In genomic region chr9:16870606-16871357, GRCh38 we compare ENCODE assay signal across 9 cellular contexts. TPM values are rescaled to one million over a fixed set of nuclear protein-coding genes. Genes with fewer than 3 reads are reported as not detected.
A peak's percentile ranks its signal among the peaks of the same experiment; 100 is the strongest.
DNase-seq lines count a peak whose midpoint lies in the region; ATAC-seq and TF ChIP-seq lines count a peak whose summit lies in the region.
"Had no signal": no experiment of that assay in that cellular context is flagged by ENCODE, and none has a peak within 500 bp of the region (broad histone marks: within the 10 kb centered on the region; RNA-seq: fewer than 3 reads in every experiment).

BNC2 (minus strand) TSS chr9:16870670; CDS start chr9:16870648, 22 bp downstream.

- peaks cover 1% of the 10 kb centered on the region for H3K9me3 ChIP-seq in AG04450 (ENCODE audit: control insufficient read depth, insufficient read depth, low read length)

- H3K27me3 Mint-ChIP-seq in GM23338 (ENCODE audit: insufficient read depth, low read depth, poor library complexity) (peaks cover 2% of the 10 kb centered on the region), natural killer cell (ENCODE audit: low read depth in 2 of 2) (peaks cover 0 to 3% of the 10 kb centered on the region in 2 donors)
- peaks cover 36% of the 10 kb centered on the region for H3K27me3 Mint-ChIP-seq in activated CD4-positive, alpha-beta memory T cell treated with anti-CD3 and anti-CD28 coated beads, Interleukin-2, amount 10 ng/mL, durations not matched to agents 7 days and 5 days

- DNase-seq in AG04450 (ENCODE audit: low read depth, low spot score) (no peak), GM23338 (ENCODE audit: low spot score) (peak; percentile 89), UCSD-AML1 (lab: John Stamatoyannopoulos, UW; ENCODE audit: unreplicated experiment) (peak; percentile 35), fibroblast of villous mesenchyme (ENCODE audit: low read depth) (peak; percentile 65), natural killer cell (peak; percentile 35), foreskin melanocyte (no peak)
- DNase-seq in activated CD4-positive, alpha-beta memory T cell treated with anti-CD3 and anti-CD28 coated beads, Interleukin-2, amount 10 ng/mL, durations not matched to agents 7 days and 5 days: no peak

- intact Hi-C loops in natural killer cell (cut with micrococcal nuclease): loop anchor here (1.0 to 5.0 kb wide), 2 partner anchors 15 to 52 kb away; no protein-coding TSS in a partner anchor

- H3K4me3 ChIP-seq in AG04450 (ENCODE audit: low read depth, low read length) (peak within 1 kb of the TSS; percentile 80), GM23338 (peak within 1 kb of the TSS; percentile 83), fibroblast of villous mesenchyme (ENCODE audit: low read depth, low read length) (peak within 1 kb of the TSS; percentile 87)

- no peaks in the 10 kb centered on the region for H3K9me3 Mint-ChIP-seq in GM23338
- no peaks in the 10 kb centered on the region for H3K9me3 Mint-ChIP-seq in natural killer cell
- no peaks in the 10 kb centered on the region for H3K9me3 Mint-ChIP-seq in activated CD4-positive, alpha-beta memory T cell treated with anti-CD3 and anti-CD28 coated beads, Interleukin-2, amount 10 ng/mL, durations not matched to agents 7 days and 5 days

- peaks cover 41% of the 10 kb centered on the region for H3K4me1 Mint-ChIP-seq in GM23338
- H3K4me1 Mint-ChIP-seq in natural killer cell: peaks cover 25 to 33% of the 10 kb centered on the region in 2 donors
- H3K4me1 Mint-ChIP-seq in activated CD4-positive, alpha-beta memory T cell treated with anti-CD3 and anti-CD28 coated beads, Interleukin-2, amount 10 ng/mL, durations not matched to agents 7 days and 5 days: no peaks in the 10 kb centered on the region

- POLR2A ChIA-PET in AG04450 (lab: Yijun Ruan, JAX): interaction anchor here (0.6 to 4.4 kb wide), 15 partner anchors 10 to 1434 kb away, joined by 3 to 27 read pairs (median 3); no protein-coding TSS in a partner anchor
- POLR2A ChIA-PET in activated CD4-positive, alpha-beta memory T cell treated with anti-CD3 and anti-CD28 coated beads, Interleukin-2, amount 10 ng/mL, durations not matched to agents 7 days and 5 days (lab: Charles Lee): no interaction called here

- peak within 1 kb of the TSS; percentile 96 for H2AFZ ChIP-seq in GM23338

- TF ChIP-seq CTCF in AG04450 (IDR thresholded peaks at IDR 0.05; ENCODE audit: low read depth, low read length) (peak; percentile 27), GM23338 (conservative IDR thresholded peaks at IDR 0.05; ENCODE audit: low read depth in 2 of 2) (peak in 1 of 2 experiments; percentile 22; a peak in 1 of 4 replicates), fibroblast of villous mesenchyme (IDR thresholded peaks at IDR 0.05; ENCODE audit: insufficient read depth, low read depth, low read length) (peak; percentile 0), natural killer cell (IDR thresholded peaks at IDR 0.05) (no peak)

- ATAC-seq in GM23338: peak; percentile 77
- ATAC-seq in natural killer cell: peak; percentile 42 to 53 (median 50)
- no peak for ATAC-seq in GM19351 (IDR thresholded peaks at IDR 0.05; ENCODE audit: unreplicated experiment)
- ATAC-seq: HCT116 had no signal

- H3K4me1 ChIP-seq in GM23338 (ENCODE audit: insufficient read depth): peaks cover 50% of the 10 kb centered on the region

- H3K36me3 Mint-ChIP-seq in GM23338 (ENCODE audit: low read depth) (no peaks in the 10 kb centered on the region; the same call in 2 of the 3 replicates), natural killer cell (no peaks in the 10 kb centered on the region)
- no peaks in the 10 kb centered on the region for H3K36me3 Mint-ChIP-seq in activated CD4-positive, alpha-beta memory T cell treated with anti-CD3 and anti-CD28 coated beads, Interleukin-2, amount 10 ng/mL, durations not matched to agents 7 days and 5 days (ENCODE audit: low read depth)

- no peaks in the 10 kb centered on the region; the same call in 1 of the 2 replicates for H3F3A ChIP-seq in GM23338 (replicated peaks; ENCODE audit: low read depth)

- H4K20me1 ChIP-seq in GM23338 (replicated peaks; ENCODE audit: insufficient read depth): no peaks in the 10 kb centered on the region; the same call in 1 of the 2 replicates

- H3K27ac Mint-ChIP-seq in GM23338 (peak within 1 kb of the TSS; percentile 91), natural killer cell (peak within 1 kb of the TSS; percentile 79 to 84)
- H3K27ac Mint-ChIP-seq in activated CD4-positive, alpha-beta memory T cell treated with anti-CD3 and anti-CD28 coated beads, Interleukin-2, amount 10 ng/mL, durations not matched to agents 7 days and 5 days: no peak within 1 kb of the TSS

- H3K27ac ChIP-seq in AG04450 (ENCODE audit: low read depth, low read length): peak within 1 kb of the TSS; percentile 92
- peak within 1 kb of the TSS; percentile 90 for H3K27ac ChIP-seq in GM23338 (ENCODE audit: low read depth)

- H3K27me3 ChIP-seq in AG04450 (ENCODE audit: control insufficient read depth, insufficient read depth, low read length) (no peaks in the 10 kb centered on the region), GM23338 (ENCODE audit: insufficient read depth) (peaks cover 12% of the 10 kb centered on the region)

- peak within 1 kb of the TSS; percentile 91 for H3K4me2 ChIP-seq in GM23338

- H3K36me3 ChIP-seq in GM23338 (ENCODE audit: insufficient read depth): no peaks in the 10 kb centered on the region

- CTCF ChIA-PET in AG04450 (lab: Charles Lee): interaction anchor here (0.7 to 1.4 kb wide), 6 partner anchors 44 to 698 kb away, joined by 3 to 10 read pairs (median 5); no protein-coding TSS in a partner anchor
- CTCF ChIA-PET in activated CD4-positive, alpha-beta memory T cell treated with anti-CD3 and anti-CD28 coated beads, Interleukin-2, amount 10 ng/mL, durations not matched to agents 7 days and 5 days (lab: Charles Lee): no interaction called here

- peak within 1 kb of the TSS; percentile 96 for H3K4me3 Mint-ChIP-seq in GM23338
- H3K4me3 Mint-ChIP-seq in natural killer cell: peak within 1 kb of the TSS; percentile 99
- no peak within 1 kb of the TSS for H3K4me3 Mint-ChIP-seq in activated CD4-positive, alpha-beta memory T cell treated with anti-CD3 and anti-CD28 coated beads, Interleukin-2, amount 10 ng/mL, durations not matched to agents 7 days and 5 days

- peaks cover 41% of the 10 kb centered on the region for H3K79me2 ChIP-seq in GM23338 (replicated peaks; ENCODE audit: insufficient read depth)

- no peaks in the 10 kb centered on the region for H3K9me2 ChIP-seq in GM23338 (ENCODE audit: insufficient read depth)

TF ChIP-seq in GM23338, 12 proteins besides CTCF, POLR2A, EP300 and RAD21 (continues in another document):
- no peak for TF ChIP-seq NANOG (IDR thresholded peaks at IDR 0.05; ENCODE audit: borderline replicate concordance)
- TF ChIP-seq REST (IDR thresholded peaks at IDR 0.05; ENCODE audit: unreplicated experiment): no peak
- TF ChIP-seq ZNF114 (CRISPR knock-in tag; IDR thresholded peaks at IDR 0.05): no peak
- no peak for TF ChIP-seq EZH2phosphoT487 (IDR thresholded peaks at IDR 0.05; ENCODE audit: unreplicated experiment)
- no peak; the same call in 1 of the 2 replicates for TF ChIP-seq POLR2AphosphoS5 (IDR thresholded peaks at IDR 0.05; ENCODE audit: low read depth)

RNA-seq across cellular contexts. Expression of gene BNC2, which starts in this region (rescaled TPM):
- 46.8 and 49.0 TPM in 2 replicates for polyA plus RNA-seq in AG04450 (2011; rRNA removed)
- polyA minus RNA-seq in AG04450 (2011; rRNA and poly(A)+ RNA removed): 186 and 195 TPM in 2 replicates
- 13.2 and 17.7 TPM in 2 replicates for total RNA-seq in GM23338 (2014; rRNA removed; shearing (Covaris generic))
- polyA plus RNA-seq in GM23338 (2016; fragmentation: Nextera tagmentation; extraction: Ambion mirVana): 9.9 and 12.7 TPM in 2 replicates
- total RNA-seq in fibroblast of villous mesenchyme: 33.7 and 41.6 TPM in 2 replicates
- total RNA-seq in natural killer cell: 10 to 100 TPM; 36.9 to 84.2 (median 66.5) TPM
- total RNA-seq in activated CD4-positive, alpha-beta memory T cell treated with anti-CD3 and anti-CD28 coated beads, Interleukin-2, amount 10 ng/mL, durations not matched to agents 7 days and 5 days: not detected

Comparison
In these comparisons a context has a peak if more than half of its experiments do, and no peak if none do; other contexts are left out.
1. RNA of gene BNC2 (total RNA-seq): 36.9 to 84.2 TPM in natural killer cell, 33.7 to 41.6 TPM in fibroblast of villous mesenchyme and 13.2 to 17.7 TPM in GM23338; not detected in activated CD4-positive, alpha-beta memory T cell treated with anti-CD3 and anti-CD28 coated beads, Interleukin-2, amount 10 ng/mL, durations not matched to agents 7 days and 5 days; every median in the first group is over 10 times any median in the second.
2. DNase-seq: peak in GM23338 (single experiment), UCSD-AML1 (single experiment), fibroblast of villous mesenchyme (single experiment) and natural killer cell (single experiment); none in AG04450 (single experiment), activated CD4-positive, alpha-beta memory T cell treated with anti-CD3 and anti-CD28 coated beads, Interleukin-2, amount 10 ng/mL, durations not matched to agents 7 days and 5 days (single experiment) and foreskin melanocyte (single experiment).
3. Peak in every context shown above with its lines, with median percentiles within 50 percentile points of each other: H3K4me3 ChIP-seq.